Comparison of ENCODE assay signal across 15 cellular contexts in genomic region chr1:91098299-91098901, GRCh38.
DNase-seq lines count a peak whose midpoint lies in the region; FAIRE-seq and TF ChIP-seq lines count a peak whose summit lies in the region.
"Had no signal": no experiment of that assay in that cellular context is flagged by ENCODE, and none has a peak within 500 bp of the region (broad histone marks: within the 10 kb centered on the region; RNA-seq: fewer than 3 reads in every experiment).

No MANE protein-coding gene starts in this region.

- intact Hi-C loops in Calu3 (cut with micrococcal nuclease; ENCODE audit: unreplicated experiment), result no loop called here
- intact Hi-C loops in CD14-positive monocyte (cut with micrococcal nuclease), result no loop called here

- no peak overlapping the region for H3K27ac ChIP-seq in CD8-positive, alpha-beta memory T cell (ENCODE audit: low read depth, low read length)
- H3K27ac ChIP-seq: transverse colon had no signal

- H3K4me1 ChIP-seq in CD8-positive, alpha-beta memory T cell (ENCODE audit: insufficient read depth, low read length), result peaks cover 11% of the 10 kb centered on the region
- H3K4me1 ChIP-seq: transverse colon had no signal

- H3K9me3 Mint-ChIP-seq in Calu3 (ENCODE audit: low read depth, unreplicated experiment) (no peaks in the 10 kb centered on the region), glutamatergic neuron (ENCODE audit: unreplicated experiment) (peaks cover 2% of the 10 kb centered on the region), CD14-positive monocyte (peaks cover 0 to 8% (median 0%) of the 10 kb centered on the region in 7 donors)
- no peaks in the 10 kb centered on the region for H3K9me3 Mint-ChIP-seq in CD8-positive, alpha-beta memory T cell
- H3K9me3 Mint-ChIP-seq: stimulated activated memory B cell treated with anti-CD40 and anti-IgM and Interleukin-4, amounts not matched to agents 10 μg/mL and 1 μg/mL and 100 μg/mL, for 72 hours had no signal

- no peaks in the 10 kb centered on the region for H3K27me3 Mint-ChIP-seq in Calu3 (ENCODE audit: unreplicated experiment)
- peaks cover 3% of the 10 kb centered on the region for H3K27me3 Mint-ChIP-seq in glutamatergic neuron (ENCODE audit: unreplicated experiment)
- peaks cover 11 to 33% (median 14%) of the 10 kb centered on the region in 3 donors for H3K27me3 Mint-ChIP-seq in CD14-positive monocyte (ENCODE audit: low read depth in 3 of 3)
- peaks cover 12 to 13% of the 10 kb centered on the region in 2 donors for H3K27me3 Mint-ChIP-seq in CD8-positive, alpha-beta memory T cell

- no peaks in the 10 kb centered on the region for H3K9me3 ChIP-seq in CD8-positive, alpha-beta memory T cell (ENCODE audit: low read length)
- H3K9me3 ChIP-seq: transverse colon had no signal

- TF ChIP-seq CTCF in Calu3 (IDR thresholded peaks at IDR 0.05; ENCODE audit: unreplicated experiment), result no peak
- TF ChIP-seq CTCF in glutamatergic neuron (IDR thresholded peaks at IDR 0.05; ENCODE audit: partially characterized antibody, unreplicated experiment), result no peak
- no peak for TF ChIP-seq CTCF in CD14-positive monocyte (IDR thresholded peaks at IDR 0.05)

- H3K36me3 ChIP-seq in CD8-positive, alpha-beta memory T cell (ENCODE audit: insufficient read depth, low read length), result no peaks in the 10 kb centered on the region
- H3K36me3 ChIP-seq: transverse colon had no signal

- FAIRE-seq in H54 (lab: Jason Lieb, UNC), result no peak
- FAIRE-seq: endothelial cell of umbilical vein, GM19239 had no signal

- H3K27ac Mint-ChIP-seq in Calu3 (ENCODE audit: unreplicated experiment), result peak overlapping the region; percentile 39
- H3K27ac Mint-ChIP-seq in glutamatergic neuron (ENCODE audit: unreplicated experiment), result peak overlapping the region; percentile 92
- no peak overlapping the region for H3K27ac Mint-ChIP-seq in CD14-positive monocyte
- H3K27ac Mint-ChIP-seq in CD8-positive, alpha-beta memory T cell, result peak overlapping the region in 2 of 8 donors; percentile 2 to 4
- H3K27ac Mint-ChIP-seq: stimulated activated memory B cell treated with anti-CD40 and anti-IgM and Interleukin-4, amounts not matched to agents 10 μg/mL and 1 μg/mL and 100 μg/mL, for 72 hours had no signal

- peaks cover 28% of the 10 kb centered on the region for H3K4me1 Mint-ChIP-seq in Calu3 (ENCODE audit: low read depth, unreplicated experiment)
- peaks cover 19% of the 10 kb centered on the region for H3K4me1 Mint-ChIP-seq in glutamatergic neuron (ENCODE audit: low read depth, unreplicated experiment)
- peaks cover 5% of the 10 kb centered on the region for H3K4me1 Mint-ChIP-seq in CD14-positive monocyte
- H3K4me1 Mint-ChIP-seq in CD8-positive, alpha-beta memory T cell, result peaks cover 9 to 28% (median 22%) of the 10 kb centered on the region in 3 donors

- no TSS peak for BruUV-seq in Calu3 (replicated peaks; lab: Mats Ljungman, UMichigan)

- CTCF ChIA-PET in Calu3 (lab: Charles Lee), result no interaction called here
- CTCF ChIA-PET in CD8-positive, alpha-beta memory T cell (lab: Charles Lee), result no interaction called here

- H3K4me3 ChIP-seq in CD8-positive, alpha-beta memory T cell (ENCODE audit: low read length), result no peak overlapping the region
- H3K4me3 ChIP-seq: transverse colon had no signal

- DNase-seq in Calu3, result no peak
- peak; percentile 22 for DNase-seq in H54 (ENCODE audit: insufficient read length, low spot score)
- peak; percentile 74 for DNase-seq in RPMI7951 (ENCODE audit: low read depth)
- DNase-seq in glutamatergic neuron, result no peak
- no peak for DNase-seq in amygdala (lab: John Stamatoyannopoulos, UW)
- DNase-seq in CD14-positive monocyte (ENCODE audit: low spot score), result no peak
- no peak for DNase-seq in NCI-H128 (lab: John Stamatoyannopoulos, UW; ENCODE audit: unreplicated experiment)
- no peak for DNase-seq in CD8-positive, alpha-beta memory T cell
- DNase-seq: activated CD4-positive, alpha-beta T cell treated with anti-CD3 and anti-CD28 coated beads, Interleukin-2, amount 50 U/mL, for 48 hours; NK-92 treated with Interleukin-12 subunit alpha and Interleukin-12 subunit beta, amount 100 ng/mL, for 24 hours; nucleus accumbens; transverse colon had no signal

- H3K27me3 ChIP-seq in CD8-positive, alpha-beta memory T cell (ENCODE audit: insufficient read depth, low read length, poor library complexity, severe bottlenecking), result no peaks in the 10 kb centered on the region
- H3K27me3 ChIP-seq: transverse colon had no signal

- H3K36me3 Mint-ChIP-seq in Calu3 (ENCODE audit: insufficient read depth, unreplicated experiment) (no peaks in the 10 kb centered on the region), glutamatergic neuron (ENCODE audit: unreplicated experiment) (no peaks in the 10 kb centered on the region), CD14-positive monocyte (no peaks in the 10 kb centered on the region)
- no peaks in the 10 kb centered on the region for H3K36me3 Mint-ChIP-seq in CD8-positive, alpha-beta memory T cell
- H3K36me3 Mint-ChIP-seq: stimulated activated memory B cell treated with anti-CD40 and anti-IgM and Interleukin-4, amounts not matched to agents 10 μg/mL and 1 μg/mL and 100 μg/mL, for 72 hours had no signal

- POLR2A ChIA-PET in CD8-positive, alpha-beta memory T cell (lab: Charles Lee), result no interaction called here

- TF ChIP-seq POLR2A in H54 (IDR thresholded peaks at IDR 0.05; ENCODE audit: low read depth, low read length), result no peak

- H3K4me3 Mint-ChIP-seq in Calu3 (ENCODE audit: low read depth, unreplicated experiment) (no peak overlapping the region), glutamatergic neuron (ENCODE audit: unreplicated experiment) (peak overlapping the region; percentile 26), CD14-positive monocyte (peak overlapping the region in 1 of 2 donors; percentile 28)
- no peak overlapping the region for H3K4me3 Mint-ChIP-seq in CD8-positive, alpha-beta memory T cell
- H3K4me3 Mint-ChIP-seq: stimulated activated memory B cell treated with anti-CD40 and anti-IgM and Interleukin-4, amounts not matched to agents 10 μg/mL and 1 μg/mL and 100 μg/mL, for 72 hours had no signal

Comparison
In these comparisons a context has a peak if more than half of its experiments do, and no peak if none do; other contexts are left out.
1. DNase-seq: peak in H54 (single experiment) and RPMI7951 (single experiment); none in Calu3 (single experiment), glutamatergic neuron (single experiment), amygdala (0 of 56), CD14-positive monocyte (single experiment), NCI-H128 (single experiment) and CD8-positive, alpha-beta memory T cell (0 of 5).
2. H3K27ac Mint-ChIP-seq: peak in Calu3 (single experiment) and glutamatergic neuron (single experiment); none in CD14-positive monocyte (0 of 7).